In the genomic region with DNA sequence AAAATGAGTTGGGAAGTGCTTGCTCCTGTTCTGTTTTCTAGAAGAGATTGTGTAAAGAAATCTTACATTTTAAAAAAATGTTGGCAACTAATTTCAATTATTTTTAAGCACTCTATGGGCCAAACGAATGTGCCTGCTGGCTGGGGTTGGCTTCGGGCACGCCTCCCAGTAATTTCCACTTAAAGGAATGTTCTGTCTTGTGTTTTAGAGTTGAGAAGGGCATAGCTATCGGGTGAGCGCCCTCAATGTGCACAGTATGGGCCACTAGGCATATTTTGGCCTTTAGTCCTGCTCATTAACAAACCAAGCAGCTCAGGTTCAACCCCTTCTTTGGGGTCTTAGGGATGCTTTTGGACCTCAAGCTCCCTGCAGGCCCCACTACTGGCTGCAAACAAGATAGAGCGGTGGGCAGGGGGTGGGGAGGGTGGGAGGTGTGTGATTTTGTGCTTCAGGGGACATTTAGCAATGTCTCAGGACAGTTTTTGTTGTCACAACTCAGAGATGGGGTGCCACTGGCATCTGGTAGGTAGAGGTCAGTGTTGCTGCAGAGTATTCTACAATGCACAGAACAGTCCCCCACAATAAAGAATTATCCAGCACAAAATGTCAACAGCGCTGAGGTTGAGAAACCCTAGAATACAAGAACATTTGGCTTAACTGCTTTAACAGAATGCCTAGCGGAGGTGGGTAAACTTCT, we compare ENCODE assay signal across 21 cellular contexts. TPM values are rescaled to one million over a fixed set of nuclear protein-coding genes. Genes with fewer than 3 reads are reported as not detected.
DNase-seq lines count a peak whose midpoint lies in the region; ATAC-seq, FAIRE-seq and TF ChIP-seq lines count a peak whose summit lies in the region.
"Had no signal": no experiment of that assay in that cellular context is flagged by ENCODE, and none has a peak within 500 bp of the region (broad histone marks: within the 10 kb centered on the region; RNA-seq: fewer than 3 reads in every experiment).

No MANE protein-coding gene starts in this region.

- H3K4me2 ChIP-seq in HepG2 (ENCODE audit: low read depth, low read length), result no peak overlapping the region

- DNase-seq in HepG2 (ENCODE audit: low spot score) (no peak), right lobe of liver (no peak), esophagus squamous epithelium (lab: John Stamatoyannopoulos, UW) (no peak), nephron progenitor cell (no peak), glomerular visceral epithelial cell (ENCODE audit: extremely low spot score) (no peak)
- no peak for DNase-seq in activated CD4-positive, alpha-beta T cell treated with anti-CD3 and anti-CD28 coated beads, Interleukin-2, amount 50 U/mL, for 48 hours
- no peak for DNase-seq in CD8-positive, alpha-beta memory T cell
- DNase-seq: ACHN; activated CD4-positive, alpha-beta memory T cell treated with anti-CD3 and anti-CD28 coated beads, Interleukin-2, amount 10 ng/mL, durations not matched to agents 7 days and 5 days; activated effector memory CD4-positive, alpha-beta T cell treated with Interleukin-2 at 50 U/mL for 16 hours; effector CD4-positive, alpha-beta T cell; foreskin keratinocyte; Karpas-422; NCI-H1694; stimulated activated CD4-positive, alpha-beta T cell treated with anti-CD3 and anti-CD28 coated beads, Interleukin-2, amount 100 ng/mL, for 24 hours; stimulated activated CD8-positive, alpha-beta memory T cell treated with anti-CD3 and anti-CD28 coated beads, Interleukin-4, amount 100 ng/mL, for 48 hours; T-helper 9 cell had no signal

- peaks cover 9% of the 10 kb centered on the region for H3K27me3 Mint-ChIP-seq in nephron progenitor cell (ENCODE audit: low read depth, poor library complexity)
- peaks cover 3 to 25% of the 10 kb centered on the region in 2 donors for H3K27me3 Mint-ChIP-seq in CD8-positive, alpha-beta memory T cell
- H3K27me3 Mint-ChIP-seq: activated CD4-positive, alpha-beta memory T cell treated with anti-CD3 and anti-CD28 coated beads, Interleukin-2, amount 10 ng/mL, durations not matched to agents 7 days and 5 days had no signal

- TF ChIP-seq POLR2A in HepG2 (IDR thresholded peaks at IDR 0.05; ENCODE audit: insufficient read depth in 1 of 2, low read depth in 2 of 2, low read length in 2 of 2) (no peak), right lobe of liver (IDR thresholded peaks at IDR 0.05) (no peak), esophagus squamous epithelium (IDR thresholded peaks at IDR 0.05) (no peak)

- no peak overlapping the region for H3K4me3 Mint-ChIP-seq in nephron progenitor cell
- H3K4me3 Mint-ChIP-seq in CD8-positive, alpha-beta memory T cell, result no peak overlapping the region
- H3K4me3 Mint-ChIP-seq: activated CD4-positive, alpha-beta memory T cell treated with anti-CD3 and anti-CD28 coated beads, Interleukin-2, amount 10 ng/mL, durations not matched to agents 7 days and 5 days had no signal

- FAIRE-seq in HepG2 (lab: Jason Lieb, UNC), result peak; percentile 64
- FAIRE-seq: H54 had no signal

- 47% methylated on average over 8 of the region's 8 CpGs for WGBS in HepG2 (ENCODE audit: low lambda C conversion rate)
- WGBS in right lobe of liver (ENCODE audit: insufficient coverage, low coverage, low lambda C conversion rate, missing lambda C conversion rate), result 85% methylated on average over 7 of the region's 8 CpGs
- WGBS in esophagus squamous epithelium, 2 donors, result 56 to 64% methylated on average over 7 to 8 of the region's 8 CpGs

- H3K79me2 ChIP-seq in HepG2 (ENCODE audit: insufficient read depth, low read length), result no peaks in the 10 kb centered on the region
- H3K79me2 ChIP-seq: parathyroid adenoma had no signal

- no peaks in the 10 kb centered on the region for H4K20me1 ChIP-seq in HepG2 (ENCODE audit: insufficient read depth, low read length)

- H3K27ac ChIP-seq in HepG2 (ENCODE audit: extremely low read length, insufficient read depth, low read length) (no peak overlapping the region), right lobe of liver (no peak overlapping the region), esophagus squamous epithelium (peak overlapping the region in 3 of 4 donors; percentile 51 to 59 (median 56))
- H3K27ac ChIP-seq in CD8-positive, alpha-beta memory T cell (ENCODE audit: low read depth, low read length), result no peak overlapping the region
- H3K27ac ChIP-seq: foreskin keratinocyte, parathyroid adenoma had no signal

- peak overlapping the region; percentile 54 for H3K27ac Mint-ChIP-seq in nephron progenitor cell
- no peak overlapping the region for H3K27ac Mint-ChIP-seq in CD8-positive, alpha-beta memory T cell
- H3K27ac Mint-ChIP-seq: activated CD4-positive, alpha-beta memory T cell treated with anti-CD3 and anti-CD28 coated beads, Interleukin-2, amount 10 ng/mL, durations not matched to agents 7 days and 5 days had no signal

- H2AFZ ChIP-seq in HepG2 (ENCODE audit: low read length), result no peak overlapping the region
- H2AFZ ChIP-seq: parathyroid adenoma had no signal

- no TSS peak for BruUV-seq in HepG2 (replicated peaks; lab: Mats Ljungman, UMichigan)

- H3K4me1 Mint-ChIP-seq in nephron progenitor cell, result peaks cover 13% of the 10 kb centered on the region
- H3K4me1 Mint-ChIP-seq in CD8-positive, alpha-beta memory T cell, result no peaks in the 10 kb centered on the region
- H3K4me1 Mint-ChIP-seq: activated CD4-positive, alpha-beta memory T cell treated with anti-CD3 and anti-CD28 coated beads, Interleukin-2, amount 10 ng/mL, durations not matched to agents 7 days and 5 days had no signal

- peaks cover 21% of the 10 kb centered on the region for H3K4me1 ChIP-seq in HepG2 (ENCODE audit: insufficient read depth, low read length)
- no peaks in the 10 kb centered on the region for H3K4me1 ChIP-seq in right lobe of liver
- H3K4me1 ChIP-seq in esophagus squamous epithelium, result peaks cover 0 to 47% (median 0%) of the 10 kb centered on the region in 3 donors
- no peaks in the 10 kb centered on the region for H3K4me1 ChIP-seq in CD8-positive, alpha-beta memory T cell (ENCODE audit: insufficient read depth, low read length)
- H3K4me1 ChIP-seq: foreskin keratinocyte, parathyroid adenoma had no signal

- ATAC-seq in HepG2 (peak; percentile 85), right lobe of liver (no peak), HG03025 (IDR thresholded peaks at IDR 0.05; ENCODE audit: low FRiP score, unreplicated experiment) (no peak)
- ATAC-seq: foreskin keratinocyte had no signal

- CTCF ChIA-PET in HepG2 (lab: Yijun Ruan, JAX; ENCODE audit: low intra/inter-chr PET ratio, low total read pairs), result no interaction called here
- CTCF ChIA-PET in CD8-positive, alpha-beta memory T cell (lab: Charles Lee), result no interaction called here

- POLR2A ChIA-PET in HepG2 (lab: Yijun Ruan, JAX), result no interaction called here
- POLR2A ChIA-PET in CD8-positive, alpha-beta memory T cell (lab: Charles Lee), result no interaction called here

- no peaks in the 10 kb centered on the region for H3K9me3 Mint-ChIP-seq in nephron progenitor cell
- H3K9me3 Mint-ChIP-seq in CD8-positive, alpha-beta memory T cell, result peaks cover 0 to 2% (median 0%) of the 10 kb centered on the region in 5 donors
- H3K9me3 Mint-ChIP-seq: activated CD4-positive, alpha-beta memory T cell treated with anti-CD3 and anti-CD28 coated beads, Interleukin-2, amount 10 ng/mL, durations not matched to agents 7 days and 5 days had no signal

- TF ChIP-seq RAD21 in HepG2 (CRISPR knock-in tag; IDR thresholded peaks at IDR 0.05), result no peak

- intact Hi-C loops in HepG2 (cut with micrococcal nuclease; ENCODE audit: unreplicated experiment), result no loop called here
- intact Hi-C loops in right lobe of liver (cut with DNase I), result no loop called here
- intact Hi-C loops in esophagus squamous epithelium (cut with DNase I), result no loop called here

- TF ChIP-seq EP300 in HepG2 (IDR thresholded peaks at IDR 0.05; ENCODE audit: low read depth in 2 of 2, low read length in 2 of 2), result no peak
- TF ChIP-seq EP300 in HepG2 (CRISPR knock-in tag; IDR thresholded peaks at IDR 0.05; ENCODE audit: borderline replicate concordance), result no peak

- H3K27me3 ChIP-seq in HepG2 (ENCODE audit: control insufficient read depth in 1 of 2, insufficient read depth in 2 of 2, low read length in 2 of 2) (no peaks in the 10 kb centered on the region), right lobe of liver (no peaks in the 10 kb centered on the region), esophagus squamous epithelium (no peaks in the 10 kb centered on the region)
- no peaks in the 10 kb centered on the region for H3K27me3 ChIP-seq in CD8-positive, alpha-beta memory T cell (ENCODE audit: insufficient read depth, low read length, poor library complexity, severe bottlenecking)
- H3K27me3 ChIP-seq: foreskin keratinocyte had no signal

- H3K4me3 ChIP-seq in HepG2 (replicated peaks in 1 of 3; ENCODE audit: insufficient read depth in 1 of 3, low read depth in 2 of 3, low read length in 3 of 3) (no peak overlapping the region), right lobe of liver (no peak overlapping the region), esophagus squamous epithelium (no peak overlapping the region)
- no peak overlapping the region for H3K4me3 ChIP-seq in CD8-positive, alpha-beta memory T cell (ENCODE audit: low read length)

- H3K36me3 Mint-ChIP-seq in nephron progenitor cell (ENCODE audit: low read depth), result no peaks in the 10 kb centered on the region
- no peaks in the 10 kb centered on the region for H3K36me3 Mint-ChIP-seq in CD8-positive, alpha-beta memory T cell

- H3K9ac ChIP-seq in HepG2 (ENCODE audit: insufficient read depth, low read depth, low read length), result no peak overlapping the region
- H3K9ac ChIP-seq: parathyroid adenoma had no signal

- TF ChIP-seq CTCF in HepG2 (CRISPR knock-in tag; IDR thresholded peaks at IDR 0.05) (peak; percentile 57), right lobe of liver (IDR thresholded peaks at IDR 0.05) (no peak), esophagus squamous epithelium (IDR thresholded peaks at IDR 0.05) (peak in 2 of 6 experiments; percentile 4 to 23), nephron progenitor cell (IDR thresholded peaks at IDR 0.05) (no peak)

- in situ Hi-C loops in HepG2 (cut with HindIII; ENCODE audit: extremely low pct_ligation_motif_present, low pct_unique_long_range_greater_than_20kb), result no loop called here

- H3K9me3 ChIP-seq in HepG2 (ENCODE audit: low read length), result no peaks in the 10 kb centered on the region
- no peaks in the 10 kb centered on the region for H3K9me3 ChIP-seq in right lobe of liver
- H3K9me3 ChIP-seq in esophagus squamous epithelium, result no peaks in the 10 kb centered on the region
- no peaks in the 10 kb centered on the region for H3K9me3 ChIP-seq in CD8-positive, alpha-beta memory T cell (ENCODE audit: low read length)

- H3K36me3 ChIP-seq in HepG2 (replicated peaks in 1 of 2; ENCODE audit: control insufficient read depth in 1 of 2, insufficient read depth in 2 of 2, low read length in 2 of 2), result no peaks in the 10 kb centered on the region
- H3K36me3 ChIP-seq in right lobe of liver, result no peaks in the 10 kb centered on the region
- H3K36me3 ChIP-seq in esophagus squamous epithelium, result no peaks in the 10 kb centered on the region
- no peaks in the 10 kb centered on the region for H3K36me3 ChIP-seq in CD8-positive, alpha-beta memory T cell (ENCODE audit: insufficient read depth, low read length)

RNA-seq across cellular contexts. Expression of a gene that starts 40.7 kb away (rescaled TPM):
- total RNA-seq in HepG2 (2016; rRNA removed; fragmentation: Illumina TruSeq; extraction: Trizol), result 11.8 and 16.1 TPM in 2 replicates
- 3.0 and 3.6 TPM in 2 replicates for total RNA-seq in HepG2 (2016; cell fraction: cytosol; rRNA removed; fragmentation: Illumina TruSeq; extraction: Trizol; ENCODE audit: low read depth)
- total RNA-seq in HepG2 (2016; cell fraction: insoluble cytoplasmic fraction; rRNA removed; fragmentation: Illumina TruSeq; extraction: Trizol), result 11.8 and 16.2 TPM in 2 replicates
- 8.9 and 10.3 TPM in 2 replicates for total RNA-seq in HepG2 (2016; cell fraction: membrane; rRNA removed; fragmentation: Illumina TruSeq; extraction: Trizol)
- total RNA-seq in HepG2 (2016; cell fraction: nucleus; rRNA removed; fragmentation: Illumina TruSeq; extraction: Trizol), result 23.8 and 25.0 TPM in 2 replicates
- polyA plus RNA-seq in HepG2 (2011; rRNA removed), result 15.3 and 16.0 TPM in 2 replicates
- polyA plus RNA-seq in HepG2 (2011; cell fraction: cytosol; rRNA removed), result 7.6 and 10.9 TPM in 2 replicates
- polyA plus RNA-seq in HepG2 (2011; cell fraction: nucleus; rRNA removed), result 37.7 and 43.0 TPM in 2 replicates
- polyA plus RNA-seq in HepG2 (2012), result 21.9 and 23.8 TPM in 2 replicates
- 1.6 and 2.9 TPM in 2 replicates for polyA plus RNA-seq in HepG2 (2016; cell fraction: cytosol; fragmentation: Illumina TruSeq; extraction: Trizol; ENCODE audit: low read depth)
- polyA plus RNA-seq in HepG2 (2016; cell fraction: insoluble cytoplasmic fraction; fragmentation: Illumina TruSeq; extraction: Trizol; ENCODE audit: low read depth), result 24.0 and 27.9 TPM in 2 replicates
- polyA plus RNA-seq in HepG2 (2016; cell fraction: membrane; fragmentation: Illumina TruSeq; extraction: Trizol; ENCODE audit: low read depth), result 6.4 and 8.1 TPM in 2 replicates
- polyA plus RNA-seq in HepG2 (2016; cell fraction: nucleus; fragmentation: Illumina TruSeq; extraction: Trizol; ENCODE audit: insufficient read depth, low read depth), result 35.9 and 48.4 TPM in 2 replicates
- 10.4 and 18.0 TPM in 2 replicates for polyA minus RNA-seq in HepG2 (2011; rRNA and poly(A)+ RNA removed; ENCODE audit: low replicate concordance)
- polyA minus RNA-seq in HepG2 (2011; cell fraction: cytosol; rRNA and poly(A)+ RNA removed), result 9.7 and 13.0 TPM in 2 replicates
- polyA minus RNA-seq in HepG2 (2011; cell fraction: nucleus; rRNA and poly(A)+ RNA removed), result 30.6 and 33.9 TPM in 2 replicates
- 10 to 100 TPM; 16.2 to 21.1 (median 18.8) TPM for total RNA-seq in right lobe of liver
- 100 to 1,000 TPM in 1 of 4 donors, 10 to 100 TPM in 3; 46.5 to 106 (median 71.6) TPM for total RNA-seq in esophagus squamous epithelium
- total RNA-seq in CD8-positive, alpha-beta memory T cell, result not detected
- not detected for polyA plus RNA-seq in CD8-positive, alpha-beta memory T cell
- total RNA-seq: activated CD4-positive, alpha-beta memory T cell treated with anti-CD3 and anti-CD28 coated beads, Interleukin-2, amount 10 ng/mL, durations not matched to agents 7 days and 5 days; mononuclear cell had no signal

RNA-seq across cellular contexts. Expression of a gene that starts 54.6 kb away (rescaled TPM):
- 91.6 and 108 TPM in 2 replicates for total RNA-seq in HepG2 (2016; rRNA removed; fragmentation: Illumina TruSeq; extraction: Trizol)
- total RNA-seq in HepG2 (2016; cell fraction: cytosol; rRNA removed; fragmentation: Illumina TruSeq; extraction: Trizol; ENCODE audit: low read depth), result 46.8 and 47.9 TPM in 2 replicates
- 95.7 and 113 TPM in 2 replicates for total RNA-seq in HepG2 (2016; cell fraction: insoluble cytoplasmic fraction; rRNA removed; fragmentation: Illumina TruSeq; extraction: Trizol)
- 58.2 and 62.5 TPM in 2 replicates for total RNA-seq in HepG2 (2016; cell fraction: membrane; rRNA removed; fragmentation: Illumina TruSeq; extraction: Trizol)
- total RNA-seq in HepG2 (2016; cell fraction: nucleus; rRNA removed; fragmentation: Illumina TruSeq; extraction: Trizol), result 79.6 and 84.1 TPM in 2 replicates
- polyA plus RNA-seq in HepG2 (2011; rRNA removed), result 47.0 and 61.1 TPM in 2 replicates
- polyA plus RNA-seq in HepG2 (2011; cell fraction: cytosol; rRNA removed), result 26.3 and 29.5 TPM in 2 replicates
- 120 and 126 TPM in 2 replicates for polyA plus RNA-seq in HepG2 (2011; cell fraction: nucleus; rRNA removed)
- polyA plus RNA-seq in HepG2 (2012), result 42.3 and 49.9 TPM in 2 replicates
- 42.9 and 45.9 TPM in 2 replicates for polyA plus RNA-seq in HepG2 (2016; cell fraction: cytosol; fragmentation: Illumina TruSeq; extraction: Trizol; ENCODE audit: low read depth)
- 98.9 and 108 TPM in 2 replicates for polyA plus RNA-seq in HepG2 (2016; cell fraction: insoluble cytoplasmic fraction; fragmentation: Illumina TruSeq; extraction: Trizol; ENCODE audit: low read depth)
- 44.9 and 47.4 TPM in 2 replicates for polyA plus RNA-seq in HepG2 (2016; cell fraction: membrane; fragmentation: Illumina TruSeq; extraction: Trizol; ENCODE audit: low read depth)
- 142 and 151 TPM in 2 replicates for polyA plus RNA-seq in HepG2 (2016; cell fraction: nucleus; fragmentation: Illumina TruSeq; extraction: Trizol; ENCODE audit: insufficient read depth, low read depth)
- 11.7 and 12.0 TPM in 2 replicates for polyA minus RNA-seq in HepG2 (2011; rRNA and poly(A)+ RNA removed; ENCODE audit: low replicate concordance)
- polyA minus RNA-seq in HepG2 (2011; cell fraction: cytosol; rRNA and poly(A)+ RNA removed), result 11.8 and 18.0 TPM in 2 replicates
- polyA minus RNA-seq in HepG2 (2011; cell fraction: nucleus; rRNA and poly(A)+ RNA removed), result 56.8 and 59.3 TPM in 2 replicates
- total RNA-seq in right lobe of liver, result 10 to 100 TPM; 17.0 to 46.5 (median 30.6) TPM
- 10 to 100 TPM; 37.0 to 83.2 (median 41.5) TPM for total RNA-seq in esophagus squamous epithelium
- total RNA-seq in CD8-positive, alpha-beta memory T cell, result 10 to 100 TPM; 67.8 to 70.9 TPM
- polyA plus RNA-seq in CD8-positive, alpha-beta memory T cell, result 58.2 TPM

Comparison
In these comparisons a context has a peak if more than half of its experiments do, and no peak if none do; other contexts are left out.
1. H3K27ac ChIP-seq: peak in esophagus squamous epithelium (3 of 4); none in HepG2 (single experiment), right lobe of liver (0 of 3) and CD8-positive, alpha-beta memory T cell (single experiment).